In the genomic region with DNA sequence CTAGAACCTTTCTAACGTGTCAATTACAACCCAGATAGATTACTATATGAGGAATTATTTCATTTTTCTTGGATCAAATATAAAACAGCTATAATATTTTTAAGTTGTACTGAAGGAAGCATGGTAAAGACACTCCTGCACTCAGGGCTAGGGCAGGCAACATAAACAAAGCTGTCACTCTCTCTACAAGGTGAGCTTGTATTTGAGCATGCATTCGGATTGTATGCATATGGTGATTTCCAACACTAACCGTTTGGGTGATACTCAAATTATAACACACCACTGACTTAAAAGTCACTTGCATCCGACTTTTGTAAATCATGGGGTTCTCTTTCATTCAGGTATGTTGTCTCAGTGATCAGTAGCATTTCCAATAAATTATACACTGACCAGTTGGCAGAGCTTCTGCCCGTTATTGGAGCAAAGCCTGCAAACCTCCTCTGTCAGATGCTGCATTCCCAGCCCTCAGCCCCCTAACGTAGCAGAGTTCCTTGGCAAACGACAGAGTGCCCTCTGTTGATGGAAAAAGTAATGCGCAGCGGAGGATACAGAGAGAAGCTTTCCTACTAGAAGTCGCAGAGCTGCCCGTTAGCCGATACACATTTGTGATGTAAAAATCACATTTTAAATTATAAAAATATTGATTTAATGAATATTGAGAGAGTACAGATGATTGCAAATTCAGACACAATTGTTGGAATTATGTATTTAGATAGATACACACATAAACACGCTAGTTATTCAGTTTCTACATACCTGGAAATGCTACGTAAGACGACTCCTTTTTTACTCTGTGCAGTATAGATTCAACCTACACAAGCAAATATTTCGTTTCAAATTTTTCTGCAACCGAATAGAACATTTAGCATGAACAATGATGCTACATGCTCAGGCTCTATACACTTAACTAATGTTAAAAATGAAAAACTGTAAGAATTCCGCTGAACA, we compare ENCODE assay signal across 8 cellular contexts.
A peak's percentile ranks its signal among the peaks of the same experiment; 100 is the strongest.
DNase-seq lines count a peak whose midpoint lies in the region; FAIRE-seq and TF ChIP-seq lines count a peak whose summit lies in the region.

No MANE protein-coding gene starts in this region.

- H3K36me3 ChIP-seq in ovary = no peaks in the 10 kb centered on the region

- H3K27ac ChIP-seq in ovary = no peak overlapping the region

- H3K4me1 ChIP-seq in ovary (ENCODE audit: insufficient read depth) = no peaks in the 10 kb centered on the region

- intact Hi-C loops in posterior cingulate gyrus (cut with DNase I) = loop anchor here (1.0 kb wide), 1 partner anchor 476 kb away; no protein-coding TSS in a partner anchor
- intact Hi-C loops in ovary (cut with DNase I) = no loop called here

- H3K9me3 ChIP-seq in ovary = no peaks in the 10 kb centered on the region

- TF ChIP-seq POLR2A in ovary (IDR thresholded peaks at IDR 0.05) = no peak

- WGBS in ovary, 3 donors = 10 to 14% (median 11%) methylated on average over 18 of the region's 18 CpGs

- FAIRE-seq in HTR-8/SVneo (lab: Jason Lieb, UNC) = no peak

- DNase-seq in NCI-H446 (lab: John Stamatoyannopoulos, UW) (peak; percentile 27 to 77), NCI-H446 treated with DMSO at 0.1 percent for 48 hours (lab: John Stamatoyannopoulos, UW) (no peak), HTR-8/SVneo (ENCODE audit: insufficient read length, low spot score) (peak; percentile 42), NCI-H82 treated with DMSO at 0.1 percent for 48 hours (lab: John Stamatoyannopoulos, UW; ENCODE audit: unreplicated experiment) (peak; percentile 50), globus pallidus (ENCODE audit: low spot score) (peak; percentile 74), posterior cingulate gyrus (peak in 7 of 10 donors; percentile 37 to 89 (median 57)), ovary (no peak)
- peak; percentile 22 for DNase-seq in activated T-cell treated with anti-CD3 and anti-CD28 coated beads, Interleukin-2, amount 50 U/mL, for 1 hour

- TF ChIP-seq CTCF in ovary (IDR thresholded peaks at IDR 0.05) = no peak

- no peaks in the 10 kb centered on the region for H3K27me3 ChIP-seq in ovary

- no peak overlapping the region for H3K4me3 ChIP-seq in ovary

- TF ChIP-seq EP300 in ovary (IDR thresholded peaks at IDR 0.05) = no peak

Comparison
In these comparisons a context has a peak if more than half of its experiments do, and no peak if none do; other contexts are left out.
1. DNase-seq: peak in NCI-H446 (2 of 2), HTR-8/SVneo (single experiment), NCI-H82 treated with DMSO at 0.1 percent for 48 hours (single experiment), activated T-cell treated with anti-CD3 and anti-CD28 coated beads, Interleukin-2, amount 50 U/mL, for 1 hour (single experiment), globus pallidus (single experiment) and posterior cingulate gyrus (7 of 10); none in NCI-H446 treated with DMSO at 0.1 percent for 48 hours (single experiment) and ovary (0 of 5).